21 cellular contexts compared by ENCODE assay signal in the genomic region with DNA sequence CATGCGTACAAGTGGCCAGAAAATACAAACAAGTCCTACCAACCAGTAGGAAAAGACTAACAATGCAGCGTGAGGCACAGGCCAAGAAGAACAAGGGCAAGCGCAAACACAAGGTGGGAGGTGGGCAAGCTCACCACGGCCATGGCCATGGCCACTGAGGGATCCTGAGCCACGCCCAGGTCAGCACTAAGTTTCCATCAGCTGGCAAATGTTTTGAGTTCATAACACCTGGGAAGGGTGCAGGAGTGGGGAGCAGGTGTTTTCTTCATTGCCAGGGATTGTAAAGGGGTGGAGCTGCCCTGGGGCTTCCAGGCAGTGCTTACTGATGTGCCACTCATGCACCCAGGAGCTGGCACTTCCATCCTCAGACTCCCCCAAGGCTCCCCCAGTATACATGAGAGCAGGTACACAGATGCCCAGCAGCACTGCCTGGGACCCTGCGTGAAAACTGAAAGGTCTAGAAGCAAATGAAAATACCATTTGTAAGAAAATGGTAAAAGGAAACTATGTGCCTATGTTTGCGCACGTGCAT.
DNase-seq lines count a peak whose midpoint lies in the region; ATAC-seq and TF ChIP-seq lines count a peak whose summit lies in the region.
"Had no signal": no experiment of that assay in that cellular context is flagged by ENCODE, and none has a peak within 500 bp of the region (broad histone marks: within the 10 kb centered on the region; RNA-seq: fewer than 3 reads in every experiment).

No MANE protein-coding gene starts in this region.

- peaks cover 6% of the 10 kb centered on the region for H3K4me1 Mint-ChIP-seq in activated CD8-positive, alpha-beta memory T cell treated with anti-CD3 and anti-CD28 coated beads, Interleukin-2, amount 10 ng/mL, durations not matched to agents 7 days and 5 days
- no peaks in the 10 kb centered on the region for H3K4me1 Mint-ChIP-seq in Caco-2 (ENCODE audit: low read depth, unreplicated experiment)

- H3K9me3 ChIP-seq in testis (no peaks in the 10 kb centered on the region), Caco-2 (no peaks in the 10 kb centered on the region)
- H3K9me3 ChIP-seq: BLaER1 treated with 17β-estradiol and CSF1 and Interleukin-3, amounts not matched to agents 10 nM and 100 nM had no signal

- no peak overlapping the region for H3K4me3 ChIP-seq in testis
- no peak overlapping the region for H3K4me3 ChIP-seq in Caco-2 (ENCODE audit: low read depth, low read length)
- H3K4me3 ChIP-seq: BLaER1 treated with 17β-estradiol and CSF1 and Interleukin-3, amounts not matched to agents 10 nM and 100 nM had no signal

- no peak overlapping the region for H3K27ac ChIP-seq in testis
- H3K27ac ChIP-seq: BLaER1 treated with 17β-estradiol and CSF1 and Interleukin-3, amounts not matched to agents 10 nM and 100 nM; KMS-11 had no signal

- intact Hi-C loops in testis (cut with DNase I; ENCODE audit: low total_unique reads) (no loop called here), Caco-2 (cut with micrococcal nuclease; ENCODE audit: unreplicated experiment) (no loop called here)

- no TSS peak for BruUV-seq in Caco-2 (replicated peaks; lab: Mats Ljungman, UMichigan)

- no peaks in the 10 kb centered on the region for H3K36me3 Mint-ChIP-seq in activated CD8-positive, alpha-beta memory T cell treated with anti-CD3 and anti-CD28 coated beads, Interleukin-2, amount 10 ng/mL, durations not matched to agents 7 days and 5 days
- H3K36me3 Mint-ChIP-seq in Caco-2 (ENCODE audit: insufficient read depth, unreplicated experiment) = no peaks in the 10 kb centered on the region
- H3K36me3 Mint-ChIP-seq: CD4-positive, alpha-beta memory T cell had no signal

- H3K27ac Mint-ChIP-seq in activated CD8-positive, alpha-beta memory T cell treated with anti-CD3 and anti-CD28 coated beads, Interleukin-2, amount 10 ng/mL, durations not matched to agents 7 days and 5 days = no peak overlapping the region
- H3K27ac Mint-ChIP-seq in Caco-2 (ENCODE audit: unreplicated experiment) = no peak overlapping the region

- TF ChIP-seq CTCF in testis (IDR thresholded peaks at IDR 0.05) (no peak), Caco-2 (IDR thresholded peaks at IDR 0.05; ENCODE audit: insufficient read depth in 1 of 2, low read depth in 1 of 2, low read length in 1 of 2, severe bottlenecking in 1 of 2, unreplicated experiment in 1 of 2) (no peak)

- TF ChIP-seq POLR2A in testis (IDR thresholded peaks at IDR 0.05) = no peak

- 92 to 93% methylated on average over 8 of the region's 8 CpGs for WGBS in testis, 2 donors

- DNase-seq in NCI-H146 (lab: John Stamatoyannopoulos, UW) (peak; percentile 38), NCI-H146 treated with DMSO at 0.1 percent for 48 hours (lab: John Stamatoyannopoulos, UW; ENCODE audit: unreplicated experiment) (no peak), COLO668 (lab: John Stamatoyannopoulos, UW; ENCODE audit: unreplicated experiment) (peak; percentile 36), mucosa of gallbladder (ENCODE audit: low spot score) (peak; percentile 2), testis (no peak), Caco-2 (no peak)
- DNase-seq in activated CD8-positive, alpha-beta memory T cell treated with anti-CD3 and anti-CD28 coated beads, Interleukin-2, amount 10 ng/mL, durations not matched to agents 7 days and 5 days = peak; percentile 23
- DNase-seq in stimulated activated CD4-positive, alpha-beta T cell treated with anti-CD3 and anti-CD28 coated beads, Interleukin-4, amount 100 ng/mL, for 4 hours = no peak
- DNase-seq: 8988T; Calu3; CD4-positive, alpha-beta memory T cell; EL; GF-D8; NCI-H1105 treated with DMSO at 0.1 percent for 48 hours; NCI-H1694 treated with DMSO at 0.1 percent for 48 hours; NCI-H2081 treated with DMSO at 0.1 percent for 48 hours; NCI-H2171 treated with DMSO at 0.1 percent for 48 hours; NCI-H526 treated with DMSO at 0.1 percent for 48 hours; Right ventricle myocardium superior had no signal

- no peaks in the 10 kb centered on the region for H3K27me3 ChIP-seq in testis
- H3K27me3 ChIP-seq in Caco-2 (replicated peaks; ENCODE audit: control insufficient read depth, insufficient read depth, low read length) = peaks cover 1% of the 10 kb centered on the region; the same call in 1 of the 2 replicates

- no peaks in the 10 kb centered on the region for H3K9me3 Mint-ChIP-seq in activated CD8-positive, alpha-beta memory T cell treated with anti-CD3 and anti-CD28 coated beads, Interleukin-2, amount 10 ng/mL, durations not matched to agents 7 days and 5 days (ENCODE audit: low read depth)
- no peaks in the 10 kb centered on the region for H3K9me3 Mint-ChIP-seq in Caco-2 (ENCODE audit: unreplicated experiment)
- H3K9me3 Mint-ChIP-seq: CD4-positive, alpha-beta memory T cell had no signal

- no peaks in the 10 kb centered on the region for H3K4me1 ChIP-seq in testis
- H3K4me1 ChIP-seq in Caco-2 = no peaks in the 10 kb centered on the region

- CTCF ChIA-PET in activated CD8-positive, alpha-beta memory T cell treated with anti-CD3 and anti-CD28 coated beads, Interleukin-2, amount 10 ng/mL, durations not matched to agents 7 days and 5 days (lab: Charles Lee) = interaction anchor here (0.6 kb wide), 1 partner anchor 437 kb away, joined by 4 read pairs; no protein-coding TSS in a partner anchor
- CTCF ChIA-PET in Caco-2 (lab: Charles Lee) = no interaction called here

- H3K36me3 ChIP-seq in testis (ENCODE audit: low read depth, missing control alignments) (no peaks in the 10 kb centered on the region), Caco-2 (ENCODE audit: control insufficient read depth, insufficient read depth, low read length) (no peaks in the 10 kb centered on the region)
- H3K36me3 ChIP-seq: BLaER1 treated with 17β-estradiol and CSF1 and Interleukin-3, amounts not matched to agents 10 nM and 100 nM had no signal

- POLR2A ChIA-PET in Caco-2 (lab: Charles Lee) = no interaction called here

- H3K27me3 Mint-ChIP-seq in activated CD8-positive, alpha-beta memory T cell treated with anti-CD3 and anti-CD28 coated beads, Interleukin-2, amount 10 ng/mL, durations not matched to agents 7 days and 5 days = peaks cover 31% of the 10 kb centered on the region
- H3K27me3 Mint-ChIP-seq in Caco-2 (ENCODE audit: insufficient read depth, unreplicated experiment) = peaks cover 27% of the 10 kb centered on the region

- no peak overlapping the region for H3K4me3 Mint-ChIP-seq in activated CD8-positive, alpha-beta memory T cell treated with anti-CD3 and anti-CD28 coated beads, Interleukin-2, amount 10 ng/mL, durations not matched to agents 7 days and 5 days
- H3K4me3 Mint-ChIP-seq in Caco-2 (ENCODE audit: unreplicated experiment) = no peak overlapping the region
- H3K4me3 Mint-ChIP-seq: CD4-positive, alpha-beta memory T cell had no signal

- no peak for ATAC-seq in activated CD8-positive, alpha-beta memory T cell treated with anti-CD3 and anti-CD28 coated beads, Interleukin-2, amount 10 ng/mL, durations not matched to agents 7 days and 5 days

Comparison
In these comparisons a context has a peak if more than half of its experiments do, and no peak if none do; other contexts are left out.
1. DNase-seq: peak in NCI-H146 (single experiment), COLO668 (single experiment), activated CD8-positive, alpha-beta memory T cell treated with anti-CD3 and anti-CD28 coated beads, Interleukin-2, amount 10 ng/mL, durations not matched to agents 7 days and 5 days (single experiment) and mucosa of gallbladder (single experiment); none in NCI-H146 treated with DMSO at 0.1 percent for 48 hours (single experiment), testis (single experiment), Caco-2 (0 of 2) and stimulated activated CD4-positive, alpha-beta T cell treated with anti-CD3 and anti-CD28 coated beads, Interleukin-4, amount 100 ng/mL, for 4 hours (0 of 2).